12 cellular contexts compared by ENCODE assay signal in genomic region chr5:149002761-149003689, GRCh38. TPM values are rescaled to one million over a fixed set of nuclear protein-coding genes. Genes with fewer than 3 reads are reported as not detected.
A peak's percentile ranks its signal among the peaks of the same experiment; 100 is the strongest.
DNase-seq lines count a peak whose midpoint lies in the region; ATAC-seq and TF ChIP-seq lines count a peak whose summit lies in the region.
"Had no signal": no experiment of that assay in that cellular context is flagged by ENCODE, and none has a peak within 500 bp of the region (broad histone marks: within the 10 kb centered on the region; RNA-seq: fewer than 3 reads in every experiment).

No MANE protein-coding gene starts in this region.

- no peak for ATAC-seq in GM21515 (IDR thresholded peaks at IDR 0.05; ENCODE audit: unreplicated experiment)

- intact Hi-C loops in activated T-helper 2 cell treated with anti-CD3 and anti-CD28 coated beads, Interferon-gamma antibody, Interleukin-2, Interleukin-4, amounts not matched to agents 10 μg/mL and 5 μg/mL and 100 μg/mL, durations not matched to agents 14 hours and 24 hours and 36 hours (cut with micrococcal nuclease), result no loop called here

- no peaks in the 10 kb centered on the region for H3K27me3 ChIP-seq in MG63

- DNase-seq in G401 (ENCODE audit: low spot score) (peak; percentile 35), MG63 (peak; percentile 40), cardiac fibroblast (ENCODE audit: low read depth in 2 of 2) (peak; percentile 33 to 80), osteocyte (ENCODE audit: extremely low spot score, unreplicated experiment) (no peak), AG08396 (ENCODE audit: low spot score) (no peak)
- no peak for DNase-seq in activated T-helper 2 cell treated with anti-CD3 and anti-CD28 coated beads, Interferon-gamma antibody, Interleukin-2, Interleukin-4, amounts not matched to agents 10 μg/mL and 5 μg/mL and 100 μg/mL, durations not matched to agents 14 hours and 24 hours and 36 hours (ENCODE audit: low spot score)
- DNase-seq: activated CD8-positive, alpha-beta memory T cell treated with anti-CD3 and anti-CD28 coated beads, Interleukin-2, amount 50 U/mL, for 48 hours; stimulated activated CD4-positive, alpha-beta T cell treated with anti-CD3 and anti-CD28 coated beads, Interleukin-1b, Interleukin-23, amount 100 ng/mL, for 48 hours had no signal

- in situ Hi-C loops in G401 (cut with HindIII; ENCODE audit: low sequenced_read_pairs), result no loop called here

- H3K36me3 ChIP-seq in MG63, result no peaks in the 10 kb centered on the region

- H3K27me3 Mint-ChIP-seq in osteocyte (ENCODE audit: unreplicated experiment), result no peaks in the 10 kb centered on the region
- peaks cover 7% of the 10 kb centered on the region for H3K27me3 Mint-ChIP-seq in activated T-helper 2 cell treated with anti-CD3 and anti-CD28 coated beads, Interferon-gamma antibody, Interleukin-2, Interleukin-4, amounts not matched to agents 10 μg/mL and 5 μg/mL and 100 μg/mL, durations not matched to agents 14 hours and 24 hours and 36 hours (ENCODE audit: low read depth)

- peak overlapping the region; percentile 82 for H3K27ac Mint-ChIP-seq in osteocyte (ENCODE audit: unreplicated experiment)
- no peak overlapping the region for H3K27ac Mint-ChIP-seq in activated T-helper 2 cell treated with anti-CD3 and anti-CD28 coated beads, Interferon-gamma antibody, Interleukin-2, Interleukin-4, amounts not matched to agents 10 μg/mL and 5 μg/mL and 100 μg/mL, durations not matched to agents 14 hours and 24 hours and 36 hours

- no peaks in the 10 kb centered on the region for H3K9me3 Mint-ChIP-seq in osteocyte (ENCODE audit: unreplicated experiment)
- H3K9me3 Mint-ChIP-seq in activated T-helper 2 cell treated with anti-CD3 and anti-CD28 coated beads, Interferon-gamma antibody, Interleukin-2, Interleukin-4, amounts not matched to agents 10 μg/mL and 5 μg/mL and 100 μg/mL, durations not matched to agents 14 hours and 24 hours and 36 hours, result no peaks in the 10 kb centered on the region
- H3K9me3 Mint-ChIP-seq: nephron had no signal

- no peak overlapping the region for H3K4me3 ChIP-seq in MG63
- no peak overlapping the region for H3K4me3 ChIP-seq in cardiac fibroblast (replicated peaks in 1 of 2; ENCODE audit: low read depth in 2 of 2, low read length in 2 of 2)
- H3K4me3 ChIP-seq: coronary artery had no signal

- peaks cover 79% of the 10 kb centered on the region for H3K4me1 Mint-ChIP-seq in osteocyte (ENCODE audit: unreplicated experiment)
- no peaks in the 10 kb centered on the region for H3K4me1 Mint-ChIP-seq in activated T-helper 2 cell treated with anti-CD3 and anti-CD28 coated beads, Interferon-gamma antibody, Interleukin-2, Interleukin-4, amounts not matched to agents 10 μg/mL and 5 μg/mL and 100 μg/mL, durations not matched to agents 14 hours and 24 hours and 36 hours (ENCODE audit: low read depth)

- H3K4me3 Mint-ChIP-seq in osteocyte (ENCODE audit: unreplicated experiment), result no peak overlapping the region
- no peak overlapping the region for H3K4me3 Mint-ChIP-seq in activated T-helper 2 cell treated with anti-CD3 and anti-CD28 coated beads, Interferon-gamma antibody, Interleukin-2, Interleukin-4, amounts not matched to agents 10 μg/mL and 5 μg/mL and 100 μg/mL, durations not matched to agents 14 hours and 24 hours and 36 hours (ENCODE audit: low read depth)
- H3K4me3 Mint-ChIP-seq: nephron had no signal

- H3K9me3 ChIP-seq in MG63, result no peaks in the 10 kb centered on the region

- TF ChIP-seq CTCF in cardiac fibroblast (IDR thresholded peaks at IDR 0.05; ENCODE audit: low read depth, low read length), result peak; percentile 10
- TF ChIP-seq CTCF in osteocyte (IDR thresholded peaks at IDR 0.05), result peak; percentile 47

- H3K36me3 Mint-ChIP-seq in osteocyte (ENCODE audit: unreplicated experiment), result no peaks in the 10 kb centered on the region
- no peaks in the 10 kb centered on the region for H3K36me3 Mint-ChIP-seq in activated T-helper 2 cell treated with anti-CD3 and anti-CD28 coated beads, Interferon-gamma antibody, Interleukin-2, Interleukin-4, amounts not matched to agents 10 μg/mL and 5 μg/mL and 100 μg/mL, durations not matched to agents 14 hours and 24 hours and 36 hours (ENCODE audit: low read depth)

RNA-seq across cellular contexts. Expression of gene SH3TC2, which starts 59.8 kb away (rescaled TPM):
- not detected in 2 replicates for total RNA-seq in G401 (2014; rRNA removed; shearing (Covaris generic))
- 2.9 and 8.8 TPM in 2 replicates for total RNA-seq in MG63 (2014; rRNA removed; shearing (Covaris generic); ENCODE audit: low replicate concordance)
- total RNA-seq in osteocyte, result 0.83 and 1.1 TPM in 2 replicates
- total RNA-seq in activated T-helper 2 cell treated with anti-CD3 and anti-CD28 coated beads, Interferon-gamma antibody, Interleukin-2, Interleukin-4, amounts not matched to agents 10 μg/mL and 5 μg/mL and 100 μg/mL, durations not matched to agents 14 hours and 24 hours and 36 hours, result not detected in 2 replicates
- total RNA-seq: T-helper 1 cell treated with Interleukin-12 subunit alpha and Interleukin-12 subunit beta and Interleukin-4 antibody, amounts not matched to agents 30 ng/mL and 1 ng/mL, for 36 hours had no signal

Comparison
In these comparisons a context has a peak if more than half of its experiments do, and no peak if none do; other contexts are left out.
1. DNase-seq: peak in G401 (single experiment), MG63 (single experiment) and cardiac fibroblast (2 of 2); none in osteocyte (single experiment), activated T-helper 2 cell treated with anti-CD3 and anti-CD28 coated beads, Interferon-gamma antibody, Interleukin-2, Interleukin-4, amounts not matched to agents 10 μg/mL and 5 μg/mL and 100 μg/mL, durations not matched to agents 14 hours and 24 hours and 36 hours (single experiment) and AG08396 (single experiment).